In genomic region chr10:43226441-43226840, GRCh38 we compare ENCODE assay signal across 14 cellular contexts. TPM values are rescaled to one million over a fixed set of nuclear protein-coding genes. Genes with fewer than 3 reads are reported as not detected.
A peak's percentile ranks its signal among the peaks of the same experiment; 100 is the strongest.
DNase-seq lines count a peak whose midpoint lies in the region; ATAC-seq and TF ChIP-seq lines count a peak whose summit lies in the region.
"Had no signal": no experiment of that assay in that cellular context is flagged by ENCODE, and none has a peak within 500 bp of the region (broad histone marks: within the 10 kb centered on the region; RNA-seq: fewer than 3 reads in every experiment).

No MANE protein-coding gene starts in this region.

- no peaks in the 10 kb centered on the region for H4K20me1 ChIP-seq in BLaER1

- H3K4me3 ChIP-seq in BLaER1 (no peak overlapping the region), mucosa of descending colon (no peak overlapping the region), MG63 (no peak overlapping the region)
- H3K4me3 ChIP-seq: spleen had no signal

- H3K9ac ChIP-seq in BLaER1, result peak overlapping the region; percentile 3; the same call in 1 of the 2 replicates
- H3K9ac ChIP-seq: parathyroid adenoma had no signal

- no peaks in the 10 kb centered on the region for H3K36me3 ChIP-seq in BLaER1
- H3K36me3 ChIP-seq in mucosa of descending colon (ENCODE audit: low read depth), result no peaks in the 10 kb centered on the region
- no peaks in the 10 kb centered on the region for H3K36me3 ChIP-seq in MG63
- H3K36me3 ChIP-seq: spleen had no signal

- H3K4me1 Mint-ChIP-seq in activated CD4-positive, alpha-beta T cell treated with anti-CD3 and anti-CD28 coated beads for 36 hours, result peaks cover 33% of the 10 kb centered on the region
- H3K4me1 Mint-ChIP-seq in activated CD4-positive, alpha-beta T cell treated with anti-CD3 and anti-CD28 coated beads, Interleukin-2, amount 10 ng/mL, durations not matched to agents 7 days and 5 days, result peaks cover 34% of the 10 kb centered on the region
- peaks cover 6% of the 10 kb centered on the region for H3K4me1 Mint-ChIP-seq in chondrocyte (ENCODE audit: low read depth)

- peak overlapping the region; percentile 94 for H3K4me2 ChIP-seq in BLaER1

- H3K4me1 ChIP-seq in BLaER1 (peaks cover 82% of the 10 kb centered on the region), mucosa of descending colon (ENCODE audit: low read depth) (peaks cover 6% of the 10 kb centered on the region)
- H3K4me1 ChIP-seq: parathyroid adenoma had no signal

- no peak overlapping the region for H3K4me3 Mint-ChIP-seq in activated CD4-positive, alpha-beta T cell treated with anti-CD3 and anti-CD28 coated beads for 36 hours
- no peak overlapping the region for H3K4me3 Mint-ChIP-seq in activated CD4-positive, alpha-beta T cell treated with anti-CD3 and anti-CD28 coated beads, Interleukin-2, amount 10 ng/mL, durations not matched to agents 7 days and 5 days
- no peak overlapping the region for H3K4me3 Mint-ChIP-seq in chondrocyte (ENCODE audit: unreplicated experiment)

- POLR2A ChIA-PET in activated CD4-positive, alpha-beta T cell treated with anti-CD3 and anti-CD28 coated beads for 36 hours (lab: Charles Lee), result interaction anchor here (0.6 kb wide), 1 partner anchor 263 kb away, joined by 3 read pairs; no protein-coding TSS in a partner anchor
- POLR2A ChIA-PET in activated CD4-positive, alpha-beta T cell treated with anti-CD3 and anti-CD28 coated beads, Interleukin-2, amount 10 ng/mL, durations not matched to agents 7 days and 5 days (lab: Charles Lee), result no interaction called here

- DNase-seq in activated CD4-positive, alpha-beta T cell treated with anti-CD3 and anti-CD28 coated beads for 36 hours, result peak; percentile 3
- no peak for DNase-seq in activated CD4-positive, alpha-beta T cell treated with anti-CD3 and anti-CD28 coated beads, Interleukin-2, amount 10 ng/mL, durations not matched to agents 7 days and 5 days
- DNase-seq in chondrocyte (ENCODE audit: low spot score), result peak; percentile 72
- DNase-seq in mucosa of descending colon, result peak in 2 of 3 donors; percentile 2 to 10
- no peak for DNase-seq in COR-L47 (lab: John Stamatoyannopoulos, UW)
- no peak for DNase-seq in NCI-H524 treated with DMSO at 0.1 percent for 48 hours (lab: John Stamatoyannopoulos, UW)
- DNase-seq in MG63, result no peak
- DNase-seq: NCI-H1694 had no signal

- peak overlapping the region; percentile 23 for H3K27ac Mint-ChIP-seq in activated CD4-positive, alpha-beta T cell treated with anti-CD3 and anti-CD28 coated beads for 36 hours
- H3K27ac Mint-ChIP-seq in activated CD4-positive, alpha-beta T cell treated with anti-CD3 and anti-CD28 coated beads, Interleukin-2, amount 10 ng/mL, durations not matched to agents 7 days and 5 days, result no peak overlapping the region
- H3K27ac Mint-ChIP-seq in chondrocyte (ENCODE audit: unreplicated experiment), result no peak overlapping the region
- H3K27ac Mint-ChIP-seq: activated naive CD8-positive, alpha-beta T cell had no signal

- no peaks in the 10 kb centered on the region for H3K9me3 Mint-ChIP-seq in activated CD4-positive, alpha-beta T cell treated with anti-CD3 and anti-CD28 coated beads for 36 hours (ENCODE audit: low read depth)
- H3K9me3 Mint-ChIP-seq in activated CD4-positive, alpha-beta T cell treated with anti-CD3 and anti-CD28 coated beads, Interleukin-2, amount 10 ng/mL, durations not matched to agents 7 days and 5 days, result no peaks in the 10 kb centered on the region
- H3K9me3 Mint-ChIP-seq in chondrocyte (ENCODE audit: low read depth), result no peaks in the 10 kb centered on the region
- H3K9me3 Mint-ChIP-seq: stimulated activated naive CD8-positive, alpha-beta T cell treated with anti-CD3 and anti-CD28 coated beads, Interleukin-15, Interleukin-2, amounts not matched to agents 100 ng/mL and 50 ng/mL, for 24 hours had no signal

- TF ChIP-seq CTCF in chondrocyte (IDR thresholded peaks at IDR 0.05), result no peak
- no peak for TF ChIP-seq CTCF in mucosa of descending colon (IDR thresholded peaks at IDR 0.05)

- CTCF ChIA-PET in activated CD4-positive, alpha-beta T cell treated with anti-CD3 and anti-CD28 coated beads for 36 hours (lab: Charles Lee), result interaction anchor here (0.6 kb wide), 1 partner anchor 401 kb away, joined by 3 read pairs; no protein-coding TSS in a partner anchor
- CTCF ChIA-PET in activated CD4-positive, alpha-beta T cell treated with anti-CD3 and anti-CD28 coated beads, Interleukin-2, amount 10 ng/mL, durations not matched to agents 7 days and 5 days (lab: Charles Lee), result interaction anchor here (1.0 to 3.9 kb wide), 3 partner anchors 14 to 22 kb away, joined by 3 to 17 read pairs (median 3); no protein-coding TSS in a partner anchor

- H3K9me3 ChIP-seq in BLaER1, result no peaks in the 10 kb centered on the region
- no peaks in the 10 kb centered on the region for H3K9me3 ChIP-seq in mucosa of descending colon
- H3K9me3 ChIP-seq in MG63, result no peaks in the 10 kb centered on the region
- H3K9me3 ChIP-seq: spleen had no signal

- intact Hi-C loops in activated CD4-positive, alpha-beta T cell treated with anti-CD3 and anti-CD28 coated beads for 36 hours (cut with DNase I, micrococcal nuclease), result no loop called here
- intact Hi-C loops in mucosa of descending colon (cut with DNase I, micrococcal nuclease), result no loop called here

- peaks cover 18% of the 10 kb centered on the region for H3K27me3 ChIP-seq in BLaER1
- H3K27me3 ChIP-seq in MG63, result no peaks in the 10 kb centered on the region

- peak overlapping the region; percentile 72 for H3K27ac ChIP-seq in BLaER1
- H3K27ac ChIP-seq: parathyroid adenoma had no signal

- ATAC-seq in activated CD4-positive, alpha-beta T cell treated with anti-CD3 and anti-CD28 coated beads for 36 hours, result no peak
- ATAC-seq in mucosa of descending colon, result no peak

- H3K36me3 Mint-ChIP-seq in activated CD4-positive, alpha-beta T cell treated with anti-CD3 and anti-CD28 coated beads for 36 hours (ENCODE audit: low read depth), result no peaks in the 10 kb centered on the region
- no peaks in the 10 kb centered on the region for H3K36me3 Mint-ChIP-seq in activated CD4-positive, alpha-beta T cell treated with anti-CD3 and anti-CD28 coated beads, Interleukin-2, amount 10 ng/mL, durations not matched to agents 7 days and 5 days (ENCODE audit: low read depth)
- no peaks in the 10 kb centered on the region for H3K36me3 Mint-ChIP-seq in chondrocyte (ENCODE audit: low read depth)
- H3K36me3 Mint-ChIP-seq: activated naive CD8-positive, alpha-beta T cell had no signal

- peaks cover 26% of the 10 kb centered on the region for H3K27me3 Mint-ChIP-seq in activated CD4-positive, alpha-beta T cell treated with anti-CD3 and anti-CD28 coated beads for 36 hours
- peaks cover 45% of the 10 kb centered on the region for H3K27me3 Mint-ChIP-seq in activated CD4-positive, alpha-beta T cell treated with anti-CD3 and anti-CD28 coated beads, Interleukin-2, amount 10 ng/mL, durations not matched to agents 7 days and 5 days
- peaks cover 61% of the 10 kb centered on the region for H3K27me3 Mint-ChIP-seq in chondrocyte (ENCODE audit: low read depth)

RNA-seq across cellular contexts. Expression of gene RASGEF1A, which starts 40.4 kb away (rescaled TPM):
- total RNA-seq in activated CD4-positive, alpha-beta T cell treated with anti-CD3 and anti-CD28 coated beads for 36 hours, result under 1 TPM; 0.44 to 0.64 TPM
- 1 to 10 TPM; 1.6 to 2.3 TPM for total RNA-seq in activated CD4-positive, alpha-beta T cell treated with anti-CD3 and anti-CD28 coated beads, Interleukin-2, amount 10 ng/mL, durations not matched to agents 7 days and 5 days
- total RNA-seq in chondrocyte (0.05 to 0.18 TPM in 2 of 3 replicates, not detected in the other), mucosa of descending colon (1 to 10 TPM in 1 of 3 donors, under 1 TPM in 2; 0.43 to 1.2 (median 0.58) TPM)
- total RNA-seq in MG63 (2014; rRNA removed; shearing (Covaris generic); ENCODE audit: low replicate concordance), result 0.30 TPM in 1 of 2 replicates, not detected in the other
- total RNA-seq: A172 had no signal

Comparison
In these comparisons a context has a peak if more than half of its experiments do, and no peak if none do; other contexts are left out.
1. DNase-seq: peak in activated CD4-positive, alpha-beta T cell treated with anti-CD3 and anti-CD28 coated beads for 36 hours (single experiment), chondrocyte (single experiment) and mucosa of descending colon (2 of 3); none in activated CD4-positive, alpha-beta T cell treated with anti-CD3 and anti-CD28 coated beads, Interleukin-2, amount 10 ng/mL, durations not matched to agents 7 days and 5 days (single experiment), COR-L47 (single experiment), NCI-H524 treated with DMSO at 0.1 percent for 48 hours (single experiment) and MG63 (single experiment).